In genomic region chr1:19359357-19359756, GRCh38 we compare ENCODE assay signal across 23 cellular contexts. TPM values are rescaled to one million over a fixed set of nuclear protein-coding genes. Genes with fewer than 3 reads are reported as not detected.
A peak's percentile ranks its signal among the peaks of the same experiment; 100 is the strongest.
DNase-seq lines count a peak whose midpoint lies in the region; ATAC-seq and TF ChIP-seq lines count a peak whose summit lies in the region.
"Had no signal": no experiment of that assay in that cellular context is flagged by ENCODE, and none has a peak within 500 bp of the region (broad histone marks: within the 10 kb centered on the region; RNA-seq: fewer than 3 reads in every experiment).

No MANE protein-coding gene starts in this region.

- no peak overlapping the region for H3K4me3 ChIP-seq in uterus
- H3K4me3 ChIP-seq: cardiac muscle cell, heart left ventricle, pancreas, right lobe of liver, upper lobe of right lung had no signal

- peaks cover 5 to 7% of the 10 kb centered on the region in 2 donors for H3K36me3 Mint-ChIP-seq in activated naive CD4-positive, alpha-beta T cell treated with anti-CD3 and anti-CD28 coated beads, Interleukin-2, amount 50 U/mL, for 72 hours
- peaks cover 34% of the 10 kb centered on the region for H3K36me3 Mint-ChIP-seq in effector memory CD8-positive, alpha-beta T cell (ENCODE audit: insufficient read depth)
- peaks cover 8% of the 10 kb centered on the region for H3K36me3 Mint-ChIP-seq in progenitor cell of endocrine pancreas (ENCODE audit: insufficient read depth)

- no peaks in the 10 kb centered on the region for H3K36me3 ChIP-seq in uterus

- H3K4me3 Mint-ChIP-seq in effector memory CD8-positive, alpha-beta T cell: no peak overlapping the region
- H3K4me3 Mint-ChIP-seq in progenitor cell of endocrine pancreas (ENCODE audit: low read depth): no peak overlapping the region
- H3K4me3 Mint-ChIP-seq: CD4-positive, CD25-positive, alpha-beta regulatory T cell; naive B cell had no signal

- H3K27me3 Mint-ChIP-seq in effector memory CD8-positive, alpha-beta T cell: no peaks in the 10 kb centered on the region
- no peaks in the 10 kb centered on the region for H3K27me3 Mint-ChIP-seq in progenitor cell of endocrine pancreas
- H3K27me3 Mint-ChIP-seq: CD4-positive, CD25-positive, alpha-beta regulatory T cell; naive B cell had no signal

- H3K27ac ChIP-seq in uterus: peak overlapping the region; percentile 52 to 55
- H3K27ac ChIP-seq: cardiac muscle cell, heart left ventricle, pancreas, right lobe of liver, upper lobe of right lung had no signal

- peaks cover 12 to 18% of the 10 kb centered on the region in 2 donors for H3K4me1 Mint-ChIP-seq in effector memory CD8-positive, alpha-beta T cell (ENCODE audit: low read depth in 2 of 2)
- H3K4me1 Mint-ChIP-seq in progenitor cell of endocrine pancreas (ENCODE audit: low read depth): no peaks in the 10 kb centered on the region

- TF ChIP-seq CTCF in uterus (IDR thresholded peaks at IDR 0.05) (no peak), progenitor cell of endocrine pancreas (IDR thresholded peaks at IDR 0.05; ENCODE audit: unreplicated experiment) (no peak)

- no peak for TF ChIP-seq POLR2A in uterus (IDR thresholded peaks at IDR 0.05)

- H3K9me3 ChIP-seq in uterus: no peaks in the 10 kb centered on the region
- H3K9me3 ChIP-seq: heart left ventricle, pancreas, right lobe of liver, upper lobe of right lung had no signal

- peak overlapping the region; percentile 77 to 93 for H3K27ac Mint-ChIP-seq in activated naive CD4-positive, alpha-beta T cell treated with anti-CD3 and anti-CD28 coated beads, Interleukin-2, amount 50 U/mL, for 72 hours
- peak overlapping the region; percentile 58 to 77 for H3K27ac Mint-ChIP-seq in effector memory CD8-positive, alpha-beta T cell
- H3K27ac Mint-ChIP-seq in progenitor cell of endocrine pancreas: no peak overlapping the region

- ATAC-seq in activated naive CD4-positive, alpha-beta T cell treated with anti-CD3 and anti-CD28 coated beads, Interleukin-2, amount 50 U/mL, for 72 hours: peak in 1 of 2 donors; percentile 20
- no peak for ATAC-seq in effector memory CD8-positive, alpha-beta T cell (replicated peaks)
- ATAC-seq: heart left ventricle, pancreas, upper lobe of right lung had no signal

- H3K9me3 Mint-ChIP-seq in activated naive CD4-positive, alpha-beta T cell treated with anti-CD3 and anti-CD28 coated beads, Interleukin-2, amount 50 U/mL, for 72 hours: no peaks in the 10 kb centered on the region
- no peaks in the 10 kb centered on the region for H3K9me3 Mint-ChIP-seq in effector memory CD8-positive, alpha-beta T cell
- H3K9me3 Mint-ChIP-seq in progenitor cell of endocrine pancreas (ENCODE audit: low read depth): no peaks in the 10 kb centered on the region
- H3K9me3 Mint-ChIP-seq: activated T-helper 2 cell treated with anti-CD3 and anti-CD28 coated beads, Interferon-gamma antibody, Interleukin-2, Interleukin-4, amounts not matched to agents 10 μg/mL and 5 μg/mL and 100 μg/mL, durations not matched to agents 14 hours and 24 hours and 36 hours; CD4-positive, CD25-positive, alpha-beta regulatory T cell; naive B cell had no signal

- no peaks in the 10 kb centered on the region for H3K27me3 ChIP-seq in uterus
- H3K27me3 ChIP-seq: cardiac muscle cell, heart left ventricle, pancreas, right lobe of liver, upper lobe of right lung had no signal

- intact Hi-C loops in uterus (cut with DNase I; ENCODE audit: low total_unique reads): no loop called here

- H3K4me1 ChIP-seq in uterus: peaks cover 13% of the 10 kb centered on the region in 2 donors
- H3K4me1 ChIP-seq: pancreas had no signal

- no peak for DNase-seq in activated naive CD4-positive, alpha-beta T cell treated with anti-CD3 and anti-CD28 coated beads, Interleukin-2, amount 50 U/mL, for 72 hours (ENCODE audit: low spot score in 2 of 2)
- DNase-seq in activated naive CD4-positive, alpha-beta T cell (lab: John Stamatoyannopoulos, UW): no peak
- DNase-seq in NCI-H510A (lab: John Stamatoyannopoulos, UW): peak; percentile 63
- no peak for DNase-seq in effector memory CD8-positive, alpha-beta T cell
- no peak for DNase-seq in uterus
- no peak for DNase-seq in germinal center (ENCODE audit: low spot score)
- DNase-seq in progenitor cell of endocrine pancreas (ENCODE audit: low spot score, unreplicated experiment): no peak
- no peak for DNase-seq in NCI-H2227 treated with DMSO at 0.1 percent for 48 hours (lab: John Stamatoyannopoulos, UW)
- DNase-seq: activated CD4-positive, CD25-positive, alpha-beta regulatory T cell treated with anti-CD3 and anti-CD28 coated beads, Interleukin-2, amount 50 U/mL, for 72 hours; heart left ventricle; IMR-90; mesendoderm; naive B cell; NCI-H1436; NCI-H774; OCI-M1; right lobe of liver; SIG-M5; upper lobe of right lung had no signal

RNA-seq across cellular contexts. Expression of gene SLC66A1, which starts 47.2 kb away (rescaled TPM):
- 1 to 10 TPM; 6.7 to 7.2 TPM for total RNA-seq in activated naive CD4-positive, alpha-beta T cell treated with anti-CD3 and anti-CD28 coated beads, Interleukin-2, amount 50 U/mL, for 72 hours
- total RNA-seq in uterus: 10 to 100 TPM in 2 of 4 donors, 1 to 10 TPM in 1, under 1 TPM in 1; 0.88 to 18.1 (median 8.2) TPM
- total RNA-seq in progenitor cell of endocrine pancreas: 25.7 and 26.7 TPM in 2 replicates

RNA-seq across cellular contexts. Expression of gene AKR7A2, which starts 47.4 kb away (rescaled TPM):
- 10 to 100 TPM; 42.9 to 50.2 TPM for total RNA-seq in activated naive CD4-positive, alpha-beta T cell treated with anti-CD3 and anti-CD28 coated beads, Interleukin-2, amount 50 U/mL, for 72 hours
- total RNA-seq in uterus: 100 to 1,000 TPM in 1 of 4 donors, 10 to 100 TPM in 2, 1 to 10 TPM in 1; 5.6 to 108 (median 33.6) TPM
- total RNA-seq in progenitor cell of endocrine pancreas: 53.7 and 55.8 TPM in 2 replicates
